In genomic region chr12:12983420-12984035, GRCh38 we compare ENCODE assay signal across 7 cellular contexts. TPM values are rescaled to one million over a fixed set of nuclear protein-coding genes. Genes with fewer than 3 reads are reported as not detected.
DNase-seq lines count a peak whose midpoint lies in the region; ATAC-seq and TF ChIP-seq lines count a peak whose summit lies in the region.

No MANE protein-coding gene starts in this region.

- no peak for TF ChIP-seq POLR2A in adrenal gland (IDR thresholded peaks at IDR 0.05)
- TF ChIP-seq POLR2A in spleen (IDR thresholded peaks at IDR 0.05): no peak

- 51 to 61% (median 57%) methylated on average over 9 of the region's 9 CpGs for WGBS in adrenal gland, 4 donors
- 62 to 76% (median 73%) methylated on average over 9 of the region's 9 CpGs for WGBS in spleen, 5 donors

- ATAC-seq in left ventricle myocardium superior (peak; percentile 79), HG03469 (IDR thresholded peaks at IDR 0.05; ENCODE audit: unreplicated experiment) (no peak)

- peaks cover 0 to 55% of the 10 kb centered on the region in 2 donors for H3K36me3 ChIP-seq in adrenal gland (replicated peaks in 1 of 2)
- H3K36me3 ChIP-seq in spleen: peaks cover 0 to 96% (median 38%) of the 10 kb centered on the region in 6 donors

- H3K27me3 ChIP-seq in adrenal gland (no peaks in the 10 kb centered on the region), spleen (replicated peaks in 1 of 7) (no peaks in the 10 kb centered on the region)

- H3K4me3 ChIP-seq in adrenal gland (no peak overlapping the region), spleen (no peak overlapping the region)

- H3K27ac ChIP-seq in adrenal gland (no peak overlapping the region), spleen (peak overlapping the region in 1 of 8 donors; percentile 11)

- H3K4me1 ChIP-seq in adrenal gland (replicated peaks in 1 of 2): no peaks in the 10 kb centered on the region
- H3K4me1 ChIP-seq in spleen: peaks cover 0 to 26% (median 0%) of the 10 kb centered on the region in 6 donors

- DNase-seq in EH (ENCODE audit: low read depth): peak; percentile 73
- DNase-seq in Kasumi-1 (lab: John Stamatoyannopoulos, UW): peak; percentile 28 to 38
- peak in 4 of 7 donors; percentile 26 to 47 (median 37) for DNase-seq in adrenal gland
- no peak for DNase-seq in left ventricle myocardium superior
- no peak for DNase-seq in spleen
- DNase-seq in stimulated activated CD4-positive, alpha-beta T cell treated with anti-CD3 and anti-CD28 coated beads, Interleukin-4, amount 100 ng/mL, for 4 hours: no peak

- TF ChIP-seq CTCF in adrenal gland (IDR thresholded peaks at IDR 0.05): peak; percentile 25 to 64 (median 56)
- TF ChIP-seq CTCF in spleen (IDR thresholded peaks at IDR 0.05 in 8 of 11, conservative IDR thresholded peaks at IDR 0.05 in 3 of 11): peak in 9 of 11 experiments; percentile 31 to 58 (median 39)

- H3K9me3 ChIP-seq in adrenal gland (replicated peaks in 1 of 3) (no peaks in the 10 kb centered on the region), spleen (no peaks in the 10 kb centered on the region)

- intact Hi-C loops in adrenal gland (cut with DNase I): loop anchor here (5.0 to 10.0 kb wide), 2 partner anchors 66 to 149 kb away; no protein-coding TSS in a partner anchor
- intact Hi-C loops in left ventricle myocardium superior (cut with micrococcal nuclease): loop anchor here (2.0 kb wide), 1 partner anchor 67 kb away; no protein-coding TSS in a partner anchor
- intact Hi-C loops in spleen (cut with DNase I; ENCODE audit: low total_unique reads): no loop called here

RNA-seq across cellular contexts. Expression of gene HEBP1, which starts 16.5 kb away (rescaled TPM):
- 100 to 1,000 TPM in 4 of 8 donors, 10 to 100 TPM in 4; 49.1 to 165 (median 112) TPM for total RNA-seq in adrenal gland
- polyA plus RNA-seq in adrenal gland: 100 to 1,000 TPM in 1 of 3 donors, 10 to 100 TPM in 2; 53.3 to 142 (median 53.4) TPM
- 68.3 TPM for total RNA-seq in left ventricle myocardium superior
- total RNA-seq in spleen: 10 to 100 TPM; 44.4 to 77.2 (median 60.7) TPM
- polyA plus RNA-seq in spleen: 10 to 100 TPM; 25.1 to 79.4 (median 54.6) TPM

RNA-seq across cellular contexts. Expression of gene GPRC5D, which starts 31.6 kb away (rescaled TPM):
- not detected for total RNA-seq in adrenal gland
- polyA plus RNA-seq in adrenal gland: under 1 TPM in 2 of 3 donors, not detected in 1; 0.17 to 0.40 TPM
- not detected for total RNA-seq in left ventricle myocardium superior
- 1 to 10 TPM in 1 of 7 donors, under 1 TPM in 3, not detected in 3; 0.40 to 1.4 (median 0.48) TPM for total RNA-seq in spleen
- polyA plus RNA-seq in spleen: under 1 TPM in 1 of 3 donors, not detected in 2; 0.23 TPM

Comparison
In these comparisons a context has a peak if more than half of its experiments do, and no peak if none do; other contexts are left out.
1. DNase-seq: peak in EH (single experiment), Kasumi-1 (2 of 2) and adrenal gland (4 of 7); none in left ventricle myocardium superior (single experiment), spleen (single experiment) and stimulated activated CD4-positive, alpha-beta T cell treated with anti-CD3 and anti-CD28 coated beads, Interleukin-4, amount 100 ng/mL, for 4 hours (0 of 2).